In genomic region chr3:99958177-99958912, GRCh38 we compare ENCODE assay signal across 1 cellular context.
TF ChIP-seq lines count a peak whose summit lies in the region.

No MANE protein-coding gene starts in this region.

TF ChIP-seq in GM23338, 12 proteins besides CTCF, POLR2A, EP300 and RAD21 (continued from another document):
- TF ChIP-seq REST (IDR thresholded peaks at IDR 0.05; ENCODE audit: unreplicated experiment) (no peak), ZNF462 (CRISPR knock-in tag; IDR thresholded peaks at IDR 0.05) (no peak)
TF ChIP-seq in GM23338: peak in this region for 0.
